10 cellular contexts compared by ENCODE assay signal in the genomic region with DNA sequence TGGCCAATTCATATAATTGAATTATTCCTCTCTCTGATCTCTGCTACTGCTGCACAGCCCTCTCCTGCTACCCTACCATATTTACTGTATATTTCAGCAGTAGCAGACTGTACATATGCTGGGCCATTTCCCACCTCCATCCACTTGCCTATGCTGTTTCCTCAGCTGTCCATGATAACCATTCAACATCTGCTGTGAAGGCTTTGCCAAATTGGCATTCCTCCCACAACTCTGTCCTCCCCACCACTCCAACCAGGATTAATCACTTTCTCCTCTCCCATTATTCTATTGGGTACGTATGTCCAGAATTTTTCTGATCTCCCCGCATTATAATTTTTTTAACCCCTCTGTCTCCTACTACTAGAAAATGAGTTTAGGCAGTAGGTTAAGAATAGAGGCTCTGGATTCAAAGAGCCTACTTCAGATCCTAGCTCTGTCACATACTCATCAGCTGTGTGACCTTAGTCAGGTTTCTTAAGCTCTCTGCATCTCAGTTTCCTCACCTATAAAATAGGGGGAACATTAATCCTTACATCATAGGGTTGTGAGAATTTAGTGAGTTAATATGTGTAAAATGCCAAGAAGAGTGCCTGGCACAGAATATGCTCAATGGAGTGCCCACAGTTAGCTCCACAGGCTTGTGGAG.
DNase-seq lines count a peak whose midpoint lies in the region; ATAC-seq and TF ChIP-seq lines count a peak whose summit lies in the region.
"Had no signal": no experiment of that assay in that cellular context is flagged by ENCODE, and none has a peak within 500 bp of the region (broad histone marks: within the 10 kb centered on the region; RNA-seq: fewer than 3 reads in every experiment).

No MANE protein-coding gene starts in this region.

- no peaks in the 10 kb centered on the region for H3K27me3 ChIP-seq in RWPE2 (ENCODE audit: insufficient read depth, poor library complexity, severe bottlenecking)
- H3K27me3 ChIP-seq in gastroesophageal sphincter = no peaks in the 10 kb centered on the region
- no peaks in the 10 kb centered on the region for H3K27me3 ChIP-seq in stomach

- no peak; the same call in 2 of the 3 replicates for ATAC-seq in RWPE2 (ENCODE audit: low read depth)
- ATAC-seq in gastroesophageal sphincter = no peak
- ATAC-seq in HG02642 (IDR thresholded peaks at IDR 0.05; ENCODE audit: poor library complexity, unreplicated experiment) = no peak
- no peak for ATAC-seq in HG03045 (IDR thresholded peaks at IDR 0.05; ENCODE audit: unreplicated experiment)
- ATAC-seq in GM21576 (IDR thresholded peaks at IDR 0.05; ENCODE audit: unreplicated experiment) = no peak

- no peak overlapping the region for H3K4me3 ChIP-seq in RWPE2 (ENCODE audit: severe bottlenecking)
- H3K4me3 ChIP-seq in gastroesophageal sphincter = no peak overlapping the region
- no peak overlapping the region for H3K4me3 ChIP-seq in stomach

- H3K36me3 ChIP-seq in RWPE2 (ENCODE audit: low read depth) (peaks cover 45% of the 10 kb centered on the region), gastroesophageal sphincter (peaks cover 0 to 14% of the 10 kb centered on the region in 2 donors), stomach (peaks cover 0 to 6% (median 0%) of the 10 kb centered on the region in 4 donors)

- TF ChIP-seq POLR2A in gastroesophageal sphincter (IDR thresholded peaks at IDR 0.05) = no peak
- no peak for TF ChIP-seq POLR2A in stomach (IDR thresholded peaks at IDR 0.05)

- TF ChIP-seq CTCF in RWPE2 (IDR thresholded peaks at IDR 0.05; ENCODE audit: poor library complexity, severe bottlenecking) (no peak), gastroesophageal sphincter (IDR thresholded peaks at IDR 0.05) (no peak), stomach (IDR thresholded peaks at IDR 0.05) (no peak)

- 16 to 31% methylated on average over 2 of the region's 2 CpGs for WGBS in gastroesophageal sphincter (ENCODE audit: low coverage in 1 of 2), 2 donors
- 56 to 82% (median 72%) methylated on average over 2 of the region's 2 CpGs for WGBS in stomach, 5 donors

- no peak for TF ChIP-seq EP300 in gastroesophageal sphincter (IDR thresholded peaks at IDR 0.05)
- no peak for TF ChIP-seq EP300 in stomach (IDR thresholded peaks at IDR 0.05)

- peak; percentile 68 for DNase-seq in HS-27A (ENCODE audit: low read depth)
- DNase-seq in RWPE2 (ENCODE audit: low spot score) = no peak
- no peak for DNase-seq in stomach
- DNase-seq: glutamatergic neuron, NCI-H146, T-helper 1 cell had no signal

- intact Hi-C loops in stomach (cut with DNase I; ENCODE audit: low total_unique reads) = no loop called here

- H3K4me1 ChIP-seq in RWPE2 (ENCODE audit: insufficient read depth, poor library complexity, severe bottlenecking) = peaks cover 52% of the 10 kb centered on the region
- peaks cover 7 to 34% (median 8%) of the 10 kb centered on the region in 3 donors for H3K4me1 ChIP-seq in gastroesophageal sphincter
- peaks cover 0 to 26% (median 8%) of the 10 kb centered on the region in 4 donors for H3K4me1 ChIP-seq in stomach

- H3K27ac ChIP-seq in RWPE2 (ENCODE audit: poor library complexity, severe bottlenecking) (peak overlapping the region; percentile 95), gastroesophageal sphincter (peak overlapping the region; percentile 75 to 86 (median 80)), stomach (peak overlapping the region in 3 of 5 donors; percentile 11 to 70 (median 55))

- no peaks in the 10 kb centered on the region for H3K9me3 ChIP-seq in RWPE2 (ENCODE audit: severe bottlenecking)
- H3K9me3 ChIP-seq in gastroesophageal sphincter = no peaks in the 10 kb centered on the region
- no peaks in the 10 kb centered on the region for H3K9me3 ChIP-seq in stomach
